ENCODE assay signal across 8 cellular contexts in the genomic region with DNA sequence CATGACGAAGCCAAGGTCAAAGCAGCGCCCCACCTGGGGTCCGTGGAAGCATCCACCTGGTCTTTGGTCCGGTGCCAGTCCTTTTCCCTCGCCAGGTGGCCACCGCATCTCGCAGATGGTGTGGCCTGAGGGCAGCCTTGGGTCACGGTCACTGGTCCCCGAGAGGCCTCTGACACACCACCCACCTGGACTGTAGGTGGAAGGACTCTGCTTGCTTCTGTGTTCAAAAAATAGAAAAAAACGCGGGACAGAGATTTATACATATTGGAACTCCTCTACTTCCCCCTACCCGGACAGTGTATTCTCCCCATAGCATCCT. TPM values are rescaled to one million over a fixed set of nuclear protein-coding genes. Genes with fewer than 3 reads are reported as not detected.
DNase-seq lines count a peak whose midpoint lies in the region; ATAC-seq, FAIRE-seq and TF ChIP-seq lines count a peak whose summit lies in the region.

No MANE protein-coding gene starts in this region.

- H3K4me3 ChIP-seq in DND-41 (ENCODE audit: low read depth in 1 of 2, low read length in 2 of 2) (peak overlapping the region in 1 of 2 experiments; percentile 66; a peak in 3 of 4 replicates), SK-N-SH (ENCODE audit: low read depth in 2 of 2, low read length in 1 of 2) (peak overlapping the region; percentile 84 to 89), iPS-15b (ENCODE audit: low read depth, low read length) (peak overlapping the region; percentile 84), thymus (ENCODE audit: low read length) (peak overlapping the region; percentile 79)

- FAIRE-seq in H54 (lab: Jason Lieb, UNC), result no peak

- DNase-seq in DND-41 (no peak), H9 (no peak), SK-N-SH (no peak), SW480 (ENCODE audit: low spot score) (no peak), H54 (ENCODE audit: insufficient read length, low spot score) (no peak), NCI-H187 treated with DMSO at 0.1 percent for 48 hours (lab: John Stamatoyannopoulos, UW) (no peak)

- ATAC-seq in DND-41 (ENCODE audit: insufficient read depth, low read depth), result no peak

- H3K27ac Mint-ChIP-seq in H9, result peak overlapping the region in 2 of 3 experiments; percentile 44 to 89; a peak in 3 of 7 replicates

- H2BK120ac ChIP-seq in H9 (ENCODE audit: low read depth, low read length, poor library complexity, severe bottlenecking), result no peak overlapping the region

- H3K14ac ChIP-seq in H9 (ENCODE audit: insufficient read depth, low read length), result no peak overlapping the region

- H3K27ac ChIP-seq in DND-41 (ENCODE audit: low read length), result no peak overlapping the region
- H3K27ac ChIP-seq in H9 (ENCODE audit: insufficient read length, low read depth, low read length), result no peak overlapping the region
- H3K27ac ChIP-seq in SK-N-SH (ENCODE audit: low read depth in 2 of 2, low read length in 1 of 2), result peak overlapping the region in 1 of 2 experiments; percentile 53; a peak in 1 of 4 replicates
- peak overlapping the region; percentile 68 for H3K27ac ChIP-seq in thymus (ENCODE audit: low read depth)

- H3K79me2 ChIP-seq in DND-41 (ENCODE audit: insufficient read depth, low read length) (no peaks in the 10 kb centered on the region), H9 (ENCODE audit: insufficient read depth, low read length) (no peaks in the 10 kb centered on the region), SK-N-SH (ENCODE audit: insufficient read depth) (no peaks in the 10 kb centered on the region)

- H3K27me3 ChIP-seq in DND-41 (ENCODE audit: insufficient read depth, low read length, poor library complexity), result no peaks in the 10 kb centered on the region
- no peaks in the 10 kb centered on the region for H3K27me3 ChIP-seq in H9 (ENCODE audit: insufficient read depth, low read length)
- no peaks in the 10 kb centered on the region for H3K27me3 ChIP-seq in SK-N-SH (ENCODE audit: insufficient read depth)
- peaks cover 10% of the 10 kb centered on the region for H3K27me3 ChIP-seq in iPS-15b (ENCODE audit: control insufficient read depth, insufficient read depth, low read length)
- H3K27me3 ChIP-seq in thymus (ENCODE audit: control insufficient read depth, insufficient read depth), result no peaks in the 10 kb centered on the region

- no peak overlapping the region for H3K18ac ChIP-seq in H9 (ENCODE audit: insufficient read length, low read depth, low read length)

- H4K8ac ChIP-seq in H9 (replicated peaks; ENCODE audit: insufficient read length, low read depth, low read length), result no peak overlapping the region

- WGBS in H9 (ENCODE audit: extremely low coverage, insufficient read length, low lambda C conversion rate), result no CpG with 5 or more reads among the region's 12 CpGs
- WGBS in SK-N-SH (ENCODE audit: low lambda C conversion rate), result 13% methylated on average over 11 of the region's 12 CpGs
- 8% methylated on average over 12 of the region's 12 CpGs for WGBS in thymus

- peaks cover 4% of the 10 kb centered on the region for H3F3A ChIP-seq in SK-N-SH (replicated peaks; ENCODE audit: insufficient read depth)

- H2BK15ac ChIP-seq in H9 (ENCODE audit: low read depth, low read length), result no peak overlapping the region

- H4K91ac ChIP-seq in H9 (ENCODE audit: insufficient read length, low read depth, low read length), result no peak overlapping the region

- H3K23ac ChIP-seq in H9 (ENCODE audit: insufficient read length, low read depth, low read length), result no peak overlapping the region

- H3K9me3 Mint-ChIP-seq in H9, result no peaks in the 10 kb centered on the region

- H2BK20ac ChIP-seq in H9 (ENCODE audit: low read depth, low read length, poor library complexity, severe bottlenecking), result no peak overlapping the region

- H3K56ac ChIP-seq in H9 (ENCODE audit: insufficient read length, low read depth, low read length), result no peak overlapping the region

- H3K4me3 Mint-ChIP-seq in H9, result peak overlapping the region; percentile 92 to 95

- no peak for TF ChIP-seq RAD21 in SK-N-SH (IDR thresholded peaks at IDR 0.05; ENCODE audit: low read length)

- no peak for TF ChIP-seq POLR2A in H54 (IDR thresholded peaks at IDR 0.05; ENCODE audit: low read depth, low read length)

- H3K4ac ChIP-seq in H9 (ENCODE audit: low read depth, low read length), result no peak overlapping the region

- CTCF ChIA-PET in SK-N-SH (lab: Yijun Ruan, JAX), result interaction anchor here (0.8 to 1.2 kb wide), 3 partner anchors 58 to 299 kb away, joined by 3 to 6 read pairs (median 3); no protein-coding TSS in a partner anchor

- H3K79me1 ChIP-seq in H9 (ENCODE audit: insufficient read depth, low read depth, low read length, poor library complexity, severe bottlenecking), result no peaks in the 10 kb centered on the region

- H3K23me2 ChIP-seq in H9 (ENCODE audit: insufficient read length, low read depth, low read length, poor library complexity, severe bottlenecking), result peaks cover 10% of the 10 kb centered on the region

- H2AFZ ChIP-seq in DND-41 (ENCODE audit: low read depth, low read length) (peak overlapping the region; percentile 74; the same call in 1 of the 2 replicates), H9 (ENCODE audit: low read length) (no peak overlapping the region), SK-N-SH (ENCODE audit: low read depth) (peak overlapping the region; percentile 99)

- POLR2A ChIA-PET in SK-N-SH (lab: Yijun Ruan, JAX), result interaction anchor here (1.1 to 1.4 kb wide), 2 partner anchors 27 to 114 kb away, joined by 3 to 4 read pairs; no protein-coding TSS in a partner anchor

- peak overlapping the region; percentile 76 for H3K4me2 ChIP-seq in DND-41 (ENCODE audit: insufficient read depth, low read length)
- H3K4me2 ChIP-seq in H9 (ENCODE audit: insufficient read depth, insufficient read length, low read length), result peak overlapping the region; percentile 86
- peak overlapping the region; percentile 95 for H3K4me2 ChIP-seq in SK-N-SH

- peaks cover 0 to 7% (median 0%) of the 10 kb centered on the region in 3 experiments; a peak in 1 of 7 replicates for H3K36me3 Mint-ChIP-seq in H9 (ENCODE audit: insufficient read depth in 1 of 3, low read depth in 3 of 3)

- H3K4me1 ChIP-seq in DND-41 (ENCODE audit: insufficient read depth, low read length), result peaks cover 16% of the 10 kb centered on the region
- no peaks in the 10 kb centered on the region for H3K4me1 ChIP-seq in H9 (ENCODE audit: insufficient read depth, low read length)
- peaks cover 0 to 8% of the 10 kb centered on the region in 2 experiments; a peak in 2 of 4 replicates for H3K4me1 ChIP-seq in SK-N-SH (ENCODE audit: control insufficient read depth in 1 of 2, insufficient read depth in 2 of 2, low read depth in 1 of 2, low read length in 1 of 2)
- peaks cover 8% of the 10 kb centered on the region for H3K4me1 ChIP-seq in iPS-15b (ENCODE audit: control insufficient read depth, insufficient read depth, low read length)
- peaks cover 7% of the 10 kb centered on the region for H3K4me1 ChIP-seq in thymus (ENCODE audit: control insufficient read depth, insufficient read depth, low read length)

- no peak overlapping the region for H3T11ph ChIP-seq in H9 (ENCODE audit: low read length)

- no peak overlapping the region for H2BK12ac ChIP-seq in H9 (ENCODE audit: insufficient read length, low read depth, low read length)

- H3K4me1 Mint-ChIP-seq in H9, result peaks cover 20 to 21% of the 10 kb centered on the region in 2 experiments

- no peak overlapping the region for H4K5ac ChIP-seq in H9 (ENCODE audit: insufficient read length, low read depth, low read length)

- TF ChIP-seq CTCF in DND-41 (IDR thresholded peaks at IDR 0.05; ENCODE audit: borderline replicate concordance, extremely low read depth, low read length, poor library complexity, severe bottlenecking) (no peak), H9 (conservative IDR thresholded peaks at IDR 0.05) (no peak), SK-N-SH (IDR thresholded peaks at IDR 0.05) (no peak)

- H3K9me3 ChIP-seq in DND-41 (ENCODE audit: insufficient read depth, low read length, severe bottlenecking), result no peaks in the 10 kb centered on the region
- H3K9me3 ChIP-seq in H9 (ENCODE audit: control insufficient read depth, low read depth, low read length), result no peaks in the 10 kb centered on the region
- H3K9me3 ChIP-seq in SK-N-SH, result no peaks in the 10 kb centered on the region
- no peaks in the 10 kb centered on the region for H3K9me3 ChIP-seq in iPS-15b (ENCODE audit: control insufficient read depth, insufficient read depth, low read length)
- H3K9me3 ChIP-seq in thymus (ENCODE audit: control insufficient read depth), result no peaks in the 10 kb centered on the region

- H4K20me1 ChIP-seq in DND-41 (ENCODE audit: insufficient read depth, low read length) (no peaks in the 10 kb centered on the region), H9 (ENCODE audit: control insufficient read depth, insufficient read depth, insufficient read length) (no peaks in the 10 kb centered on the region), SK-N-SH (ENCODE audit: insufficient read depth) (no peaks in the 10 kb centered on the region)

- no peak for TF ChIP-seq EP300 in SK-N-SH (IDR thresholded peaks at IDR 0.05; ENCODE audit: borderline replicate concordance in 1 of 2, low read depth in 1 of 2, low read length in 1 of 2)

- no peaks in the 10 kb centered on the region for H3K36me3 ChIP-seq in DND-41 (ENCODE audit: insufficient read depth, low read length)
- no peaks in the 10 kb centered on the region for H3K36me3 ChIP-seq in SK-N-SH (replicated peaks in 1 of 2; ENCODE audit: control insufficient read depth in 1 of 2, insufficient read depth in 2 of 2, low read length in 1 of 2)
- H3K36me3 ChIP-seq in iPS-15b (ENCODE audit: control insufficient read depth, insufficient read depth, low read length), result no peaks in the 10 kb centered on the region
- no peaks in the 10 kb centered on the region for H3K36me3 ChIP-seq in thymus (ENCODE audit: control insufficient read depth, insufficient read depth)

- H2AK5ac ChIP-seq in H9 (ENCODE audit: insufficient read length, low read length), result no peak overlapping the region

- no peak overlapping the region for H2BK5ac ChIP-seq in H9 (ENCODE audit: insufficient read length, low read length)

- H3K27me3 Mint-ChIP-seq in H9 (ENCODE audit: low read depth), result peaks cover 14% of the 10 kb centered on the region

- H3K9ac ChIP-seq in DND-41 (ENCODE audit: low read depth, low read length) (peak overlapping the region; percentile 60; the same call in 1 of the 2 replicates), H9 (ENCODE audit: extremely low read depth, insufficient read length, low read length) (no peak overlapping the region), SK-N-SH (peak overlapping the region; percentile 83; the same call in 1 of the 2 replicates), iPS-15b (ENCODE audit: low read depth, low read length) (no peak overlapping the region)

- no peaks in the 10 kb centered on the region for H3K9me2 ChIP-seq in SK-N-SH

TF ChIP-seq in SK-N-SH, 30 proteins besides CTCF, POLR2A, EP300 and RAD21 (continues in another document):
- TF ChIP-seq FOXM1 (IDR thresholded peaks at IDR 0.05; ENCODE audit: low read depth) (no peak), TCF12 (IDR thresholded peaks at IDR 0.05) (no peak), EZH2phosphoT487 (IDR thresholded peaks at IDR 0.05; ENCODE audit: borderline replicate concordance, low read depth) (no peak)

RNA-seq across cellular contexts. Expression of gene TTC39B, which starts 0.5 kb away (rescaled TPM):
- total RNA-seq in H9 (2021), result 8.1 and 8.2 TPM in 2 replicates
- 0.54 and 0.78 TPM in 2 replicates for polyA plus RNA-seq in SK-N-SH (2012; rRNA removed)
- polyA plus RNA-seq in SK-N-SH (2012; cell fraction: cytosol; rRNA removed), result 0.47 and 0.51 TPM in 2 replicates
- 1.3 and 2.6 TPM in 2 replicates for polyA plus RNA-seq in SK-N-SH (2012; cell fraction: nucleus; rRNA removed)
- polyA plus RNA-seq in thymus, result 9.4 TPM

Comparison
In these comparisons a context has a peak if more than half of its experiments do, and no peak if none do; other contexts are left out.
1. H3K9ac ChIP-seq: peak in DND-41 (single experiment) and SK-N-SH (single experiment); none in H9 (single experiment) and iPS-15b (single experiment).
2. Peak in every context shown above with its lines, with median percentiles within 50 percentile points of each other: H3K4me2 ChIP-seq.